8 cellular contexts compared by ENCODE assay signal in genomic region chr15:58987501-58988010, GRCh38.
DNase-seq lines count a peak whose midpoint lies in the region; ATAC-seq and TF ChIP-seq lines count a peak whose summit lies in the region.

Gene RNF111 (plus strand): TSS chr15:58987663. CDS start chr15:59030823, 43,160 bp downstream.

- TF ChIP-seq POLR2A in GM18505 (IDR thresholded peaks at IDR 0.05; ENCODE audit: borderline replicate concordance, extremely low read depth, insufficient read depth, insufficient read length) = peak; percentile 62

- ATAC-seq in GM18505 (IDR thresholded peaks at IDR 0.05; ENCODE audit: unreplicated experiment) = peak; percentile 76
- ATAC-seq in HG02973 (IDR thresholded peaks at IDR 0.05; ENCODE audit: unreplicated experiment) = peak; percentile 78

- DNase-seq in NCI-H2081 (lab: John Stamatoyannopoulos, UW) = peak; percentile 91 to 97
- peak; percentile 81 for DNase-seq in T1000 (lab: John Stamatoyannopoulos, UW)
- DNase-seq in astrocyte of the hippocampus (ENCODE audit: low read depth, low spot score) = peak; percentile 97
- DNase-seq in hippocampal formation (lab: John Stamatoyannopoulos, UW) = peak; percentile 81 to 96
- peak; percentile 97 for DNase-seq in retina
- DNase-seq in cortex of kidney (lab: John Stamatoyannopoulos, UW) = no peak
